1 cellular context compared by ENCODE assay signal in genomic region chr1:27569506-27570382, GRCh38.
TF ChIP-seq lines count a peak whose summit lies in the region.

No MANE protein-coding gene starts in this region.

TF ChIP-seq in HEK293, 187 proteins besides CTCF, POLR2A, EP300 and RAD21 (continued from another document):
- TF ChIP-seq IKZF3 (tag by site-specific recombination; IDR thresholded peaks at IDR 0.05) (0 out of 2 replicates have a peak, but pooled peaks have one; percentile 23), SP2 (tag by site-specific recombination; IDR thresholded peaks at IDR 0.05) (0 out of 2 replicates have a peak, but pooled peaks have one; percentile 8), SALL2 (tag by site-specific recombination; IDR thresholded peaks at IDR 0.05; ENCODE audit: borderline replicate concordance) (no peak), ZNF433 (tag by site-specific recombination; IDR thresholded peaks at IDR 0.05; ENCODE audit: low read depth) (no peak), ZNF426 (tag by site-specific recombination; IDR thresholded peaks at IDR 0.05) (no peak), ZNF561 (tag by site-specific recombination; IDR thresholded peaks at IDR 0.05; ENCODE audit: borderline replicate concordance) (no peak), ZNF394 (tag by site-specific recombination; IDR thresholded peaks at IDR 0.05; ENCODE audit: borderline replicate concordance) (no peak), ZNF404 (tag by site-specific recombination; IDR thresholded peaks at IDR 0.05) (no peak), ZNF248 (tag by site-specific recombination; IDR thresholded peaks at IDR 0.05) (no peak), ZBTB20 (tag by site-specific recombination; IDR thresholded peaks at IDR 0.05) (no peak), ZNF513 (tag by site-specific recombination; IDR thresholded peaks at IDR 0.05) (no peak), PATZ1 (tag by site-specific recombination; IDR thresholded peaks at IDR 0.05) (no peak), PRDM6 (tag by site-specific recombination; IDR thresholded peaks at IDR 0.05) (no peak), ZNF140 (tag by site-specific recombination; IDR thresholded peaks at IDR 0.05) (no peak), ZNF274 (IDR thresholded peaks at IDR 0.05; ENCODE audit: low read length) (no peak), ZNF274 (tag by site-specific recombination; IDR thresholded peaks at IDR 0.05; ENCODE audit: borderline replicate concordance) (no peak), ZNF621 (tag by site-specific recombination; IDR thresholded peaks at IDR 0.05) (no peak), ATF2 (tag by site-specific recombination; IDR thresholded peaks at IDR 0.05; ENCODE audit: low read depth) (no peak), ZBTB48 (tag by site-specific recombination; IDR thresholded peaks at IDR 0.05) (peak; percentile 13; the same call in 1 of the 2 replicates), EGR2 (tag by site-specific recombination; IDR thresholded peaks at IDR 0.05; ENCODE audit: low read depth) (no peak), GLIS1 (tag by site-specific recombination; IDR thresholded peaks at IDR 0.05) (peak; percentile 66), ZNF600 (tag by site-specific recombination; IDR thresholded peaks at IDR 0.05) (peak; percentile 89), ZNF514 (tag by site-specific recombination; IDR thresholded peaks at IDR 0.05) (no peak), ZNF704 (tag by site-specific recombination; IDR thresholded peaks at IDR 0.05) (no peak), ZBTB17 (tag by site-specific recombination; IDR thresholded peaks at IDR 0.05) (0 out of 2 replicates have a peak, but pooled peaks have one; percentile 2), ZNF530 (tag by site-specific recombination; IDR thresholded peaks at IDR 0.05; ENCODE audit: low read depth) (no peak), WT1 (tag by site-specific recombination; IDR thresholded peaks at IDR 0.05) (peak; percentile 28; the same call in 1 of the 2 replicates), ZIC2 (tag by site-specific recombination; IDR thresholded peaks at IDR 0.05) (peak; percentile 92)
